ENCODE assay signal across 1 cellular context in the genomic region with DNA sequence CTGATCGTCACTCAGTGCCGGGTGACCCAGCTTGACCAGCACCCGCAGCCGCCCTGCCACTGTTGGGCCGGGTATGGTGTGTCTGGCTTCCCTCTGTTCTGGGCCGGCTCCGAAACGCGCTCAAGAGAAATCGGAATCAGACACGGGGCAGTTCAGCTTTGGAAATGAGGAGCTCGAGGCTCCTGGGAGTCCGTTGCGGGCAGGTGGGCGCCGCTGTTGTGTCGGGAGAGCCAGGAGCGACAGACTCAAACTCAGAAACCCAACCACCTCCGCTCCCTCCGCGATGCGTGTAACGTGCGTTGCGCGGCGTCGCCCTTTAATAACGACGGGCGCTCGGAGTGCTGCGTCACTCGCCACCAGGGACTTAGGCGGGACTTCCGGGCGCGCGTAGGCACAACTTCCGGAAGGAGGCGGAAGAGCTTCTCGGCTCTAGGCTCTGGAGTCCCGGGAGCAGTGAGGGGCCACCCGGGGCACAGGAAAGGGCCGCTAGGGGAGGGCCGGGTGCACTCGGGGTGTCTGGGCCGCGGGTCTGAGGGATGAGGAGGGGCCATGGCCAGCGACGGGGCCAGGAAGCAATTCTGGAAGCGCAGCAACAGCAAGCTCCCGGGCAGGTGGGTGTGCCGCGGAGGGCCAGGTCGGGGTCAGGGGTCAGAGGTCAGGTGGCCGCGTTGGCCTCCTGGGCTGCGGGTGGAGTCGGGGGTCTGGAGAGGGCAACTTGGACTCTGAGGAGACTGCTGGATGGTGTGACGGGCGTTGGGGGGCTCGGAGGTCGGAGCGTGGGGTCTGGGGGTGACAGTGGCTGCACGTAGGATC.
TF ChIP-seq lines count a peak whose summit lies in the region.

A gene with protein sequence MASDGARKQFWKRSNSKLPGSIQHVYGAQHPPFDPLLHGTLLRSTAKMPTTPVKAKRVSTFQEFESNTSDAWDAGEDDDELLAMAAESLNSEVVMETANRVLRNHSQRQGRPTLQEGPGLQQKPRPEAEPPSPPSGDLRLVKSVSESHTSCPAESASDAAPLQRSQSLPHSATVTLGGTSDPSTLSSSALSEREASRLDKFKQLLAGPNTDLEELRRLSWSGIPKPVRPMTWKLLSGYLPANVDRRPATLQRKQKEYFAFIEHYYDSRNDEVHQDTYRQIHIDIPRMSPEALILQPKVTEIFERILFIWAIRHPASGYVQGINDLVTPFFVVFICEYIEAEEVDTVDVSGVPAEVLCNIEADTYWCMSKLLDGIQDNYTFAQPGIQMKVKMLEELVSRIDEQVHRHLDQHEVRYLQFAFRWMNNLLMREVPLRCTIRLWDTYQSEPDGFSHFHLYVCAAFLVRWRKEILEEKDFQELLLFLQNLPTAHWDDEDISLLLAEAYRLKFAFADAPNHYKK (plus strand): TSS at position 413 of the 813 bp plus-strand sequence. CDS start 137 bp downstream, at position 550.

TF ChIP-seq in HEK293, 187 proteins besides CTCF, POLR2A, EP300 and RAD21 (continued from another document):
- TF ChIP-seq ZNF518A (tag by site-specific recombination; conservative IDR thresholded peaks at IDR 0.05; ENCODE audit: low read depth), result peak; percentile 77
- TF ChIP-seq KLF9 (tag by site-specific recombination; IDR thresholded peaks at IDR 0.05; ENCODE audit: low read depth), result peak; percentile 98
- no peak for TF ChIP-seq ZNF658 (tag by site-specific recombination; IDR thresholded peaks at IDR 0.05)
- TF ChIP-seq ZNF580 (tag by site-specific recombination; IDR thresholded peaks at IDR 0.05), result peak; percentile 80; the same call in 1 of the 2 replicates
- TF ChIP-seq GLIS1 (tag by site-specific recombination; IDR thresholded peaks at IDR 0.05), result peak; percentile 50; the same call in 1 of the 2 replicates
- TF ChIP-seq TRIM28 (IDR thresholded peaks at IDR 0.05; ENCODE audit: borderline replicate concordance, low read length), result peak; percentile 75; the same call in 1 of the 2 replicates
- no peak for TF ChIP-seq ZNF830 (tag by site-specific recombination; IDR thresholded peaks at IDR 0.05; ENCODE audit: low read depth)
- TF ChIP-seq YY2 (tag by site-specific recombination; IDR thresholded peaks at IDR 0.05), result 0 out of 2 replicates have a peak, but pooled peaks have one; percentile 27
- TF ChIP-seq KLF1 (tag by site-specific recombination; IDR thresholded peaks at IDR 0.05), result peak; percentile 35
- TF ChIP-seq ZNF26 (tag by site-specific recombination; IDR thresholded peaks at IDR 0.05), result no peak
- TF ChIP-seq SP2 (tag by site-specific recombination; IDR thresholded peaks at IDR 0.05), result peak; percentile 89
- peak; percentile 88 for TF ChIP-seq ZBTB20 (tag by site-specific recombination; IDR thresholded peaks at IDR 0.05)
- TF ChIP-seq, protein P1, sequence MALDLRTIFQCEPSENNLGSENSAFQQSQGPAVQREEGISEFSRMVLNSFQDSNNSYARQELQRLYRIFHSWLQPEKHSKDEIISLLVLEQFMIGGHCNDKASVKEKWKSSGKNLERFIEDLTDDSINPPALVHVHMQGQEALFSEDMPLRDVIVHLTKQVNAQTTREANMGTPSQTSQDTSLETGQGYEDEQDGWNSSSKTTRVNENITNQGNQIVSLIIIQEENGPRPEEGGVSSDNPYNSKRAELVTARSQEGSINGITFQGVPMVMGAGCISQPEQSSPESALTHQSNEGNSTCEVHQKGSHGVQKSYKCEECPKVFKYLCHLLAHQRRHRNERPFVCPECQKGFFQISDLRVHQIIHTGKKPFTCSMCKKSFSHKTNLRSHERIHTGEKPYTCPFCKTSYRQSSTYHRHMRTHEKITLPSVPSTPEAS (tag by site-specific recombination; IDR thresholded peaks at IDR 0.05), result 0 out of 2 replicates have a peak, but pooled peaks have one; percentile 9
- peak; percentile 70 for TF ChIP-seq ZNF391 (tag by site-specific recombination; IDR thresholded peaks at IDR 0.05; ENCODE audit: borderline replicate concordance, low read depth)
- peak; percentile 77; the same call in 1 of the 2 replicates for TF ChIP-seq GLI4 (tag by site-specific recombination; IDR thresholded peaks at IDR 0.05)
- 0 out of 2 replicates have a peak, but pooled peaks have one; percentile 4 for TF ChIP-seq FEZF1 (tag by site-specific recombination; IDR thresholded peaks at IDR 0.05)
- no peak for TF ChIP-seq OVOL3 (tag by site-specific recombination; IDR thresholded peaks at IDR 0.05)
- TF ChIP-seq SP7 (tag by site-specific recombination; IDR thresholded peaks at IDR 0.05), result peak; percentile 75
- TF ChIP-seq ZNF292 (tag by site-specific recombination; IDR thresholded peaks at IDR 0.05; ENCODE audit: borderline replicate concordance, low read depth), result no peak
- no peak for TF ChIP-seq ZNF707 (tag by site-specific recombination; IDR thresholded peaks at IDR 0.05)
- TF ChIP-seq KLF7 (tag by site-specific recombination; IDR thresholded peaks at IDR 0.05; ENCODE audit: borderline replicate concordance), result peak; percentile 71; the same call in 1 of the 2 replicates
